8 cellular contexts compared by ENCODE assay signal in the genomic region with DNA sequence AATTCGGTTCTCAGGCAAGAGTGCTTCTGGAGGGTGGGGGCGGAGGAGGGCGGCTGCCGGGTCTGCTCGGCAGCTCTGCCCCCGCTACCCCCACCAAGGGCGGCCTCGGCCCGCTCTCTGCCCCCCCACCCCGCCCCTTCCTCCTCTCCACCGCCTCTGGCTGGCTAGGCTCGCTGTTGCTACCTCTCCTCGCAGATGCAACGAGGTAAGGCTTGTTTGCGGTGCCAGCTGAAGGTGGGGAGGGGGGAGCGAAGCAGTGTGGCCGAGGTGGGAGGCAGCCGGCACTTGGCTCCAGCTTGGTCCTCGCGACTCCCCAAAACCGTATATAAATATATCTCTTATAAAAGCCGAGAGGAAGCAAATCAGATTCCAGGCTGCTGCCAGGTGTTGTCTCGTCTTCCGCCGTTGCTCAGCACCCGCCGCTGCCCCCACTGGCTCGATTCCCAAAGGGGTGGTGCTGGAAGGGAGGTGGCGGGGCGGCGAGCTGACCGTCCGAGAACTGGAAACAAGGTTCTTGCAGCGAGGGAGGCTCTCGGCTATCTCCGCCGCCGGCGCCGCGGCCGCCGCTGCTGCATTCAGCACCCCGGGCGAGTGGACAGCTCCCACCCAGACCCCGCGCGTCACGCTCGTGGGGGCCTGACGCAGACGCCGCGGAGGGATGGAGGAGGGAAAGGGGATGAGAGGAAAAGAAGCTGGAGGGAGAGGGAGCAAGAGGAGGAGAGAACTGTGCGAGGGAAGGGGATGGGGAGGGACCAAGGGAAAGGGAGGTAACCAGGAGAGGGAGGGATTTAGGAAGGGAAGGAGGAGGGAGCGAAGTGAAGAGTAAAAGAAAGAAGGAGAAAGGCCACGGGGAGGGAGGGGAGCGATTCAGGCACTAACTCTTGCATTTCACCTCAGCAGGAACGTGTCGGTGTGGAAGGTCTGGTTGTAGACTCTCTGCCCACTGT. TPM values are rescaled to one million over a fixed set of nuclear protein-coding genes. Genes with fewer than 3 reads are reported as not detected.
A peak's percentile ranks its signal among the peaks of the same experiment; 100 is the strongest.
DNase-seq lines count a peak whose midpoint lies in the region; ATAC-seq lines count a peak whose summit lies in the region.

A gene with protein sequence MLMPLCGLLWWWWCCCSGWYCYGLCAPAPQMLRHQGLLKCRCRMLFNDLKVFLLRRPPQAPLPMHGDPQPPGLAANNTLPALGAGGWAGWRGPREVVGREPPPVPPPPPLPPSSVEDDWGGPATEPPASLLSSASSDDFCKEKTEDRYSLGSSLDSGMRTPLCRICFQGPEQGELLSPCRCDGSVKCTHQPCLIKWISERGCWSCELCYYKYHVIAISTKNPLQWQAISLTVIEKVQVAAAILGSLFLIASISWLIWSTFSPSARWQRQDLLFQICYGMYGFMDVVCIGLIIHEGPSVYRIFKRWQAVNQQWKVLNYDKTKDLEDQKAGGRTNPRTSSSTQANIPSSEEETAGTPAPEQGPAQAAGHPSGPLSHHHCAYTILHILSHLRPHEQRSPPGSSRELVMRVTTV (minus strand): TSS at position 728 of the 947 bp plus-strand sequence. CDS start 2,223 bp downstream, outside the sequence.

- H3K4me1 Mint-ChIP-seq in CD4-positive, alpha-beta memory T cell: peaks cover 9 to 30% (median 15%) of the 10 kb centered on the region in 4 donors
- H3K4me1 Mint-ChIP-seq in activated naive CD8-positive, alpha-beta T cell treated with anti-CD3 and anti-CD28 coated beads for 36 hours: peaks cover 12% of the 10 kb centered on the region

- peaks cover 17% of the 10 kb centered on the region for H3K4me1 ChIP-seq in CD4-positive, alpha-beta memory T cell (ENCODE audit: insufficient read depth, low read length)
- peaks cover 14% of the 10 kb centered on the region; the same call in 1 of the 2 replicates for H3K4me1 ChIP-seq in HUES6 (ENCODE audit: control insufficient read depth, insufficient read depth, low read length)

- DNase-seq in CD4-positive, alpha-beta memory T cell: peak; percentile 54 to 68 (median 63)
- DNase-seq in SK-N-DZ (ENCODE audit: low spot score) (peak; percentile 65), glomerular visceral epithelial cell (ENCODE audit: extremely low spot score) (peak; percentile 92), nucleus accumbens (lab: John Stamatoyannopoulos, UW) (peak in 54 of 56 donors; percentile 5 to 82 (median 48)), superior temporal gyrus (ENCODE audit: extremely low spot score) (peak; percentile 61)
- DNase-seq in activated naive CD8-positive, alpha-beta T cell treated with anti-CD3 and anti-CD28 coated beads for 36 hours: peak; percentile 70

- H3K9ac ChIP-seq in HUES6 (ENCODE audit: low read length): no peak within 1 kb of the TSS

- intact Hi-C loops in CD4-positive, alpha-beta memory T cell (cut with micrococcal nuclease): loop anchor here (2.0 kb wide), 1 partner anchor 41 kb away; a partner anchor contains a TSS

- no peak within 1 kb of the TSS for H3K27ac ChIP-seq in CD4-positive, alpha-beta memory T cell (ENCODE audit: low read depth, low read length)
- no peak within 1 kb of the TSS for H3K27ac ChIP-seq in HUES6 (ENCODE audit: low read depth, low read length)

- no peak for ATAC-seq in HG03432 (IDR thresholded peaks at IDR 0.05; ENCODE audit: unreplicated experiment)

- H3K36me3 ChIP-seq in CD4-positive, alpha-beta memory T cell (ENCODE audit: insufficient read depth, low read length): no peaks in the 10 kb centered on the region
- H3K36me3 ChIP-seq in HUES6 (ENCODE audit: control insufficient read depth, insufficient read depth, low read length): no peaks in the 10 kb centered on the region

- H3K9me3 ChIP-seq in CD4-positive, alpha-beta memory T cell (ENCODE audit: control insufficient read depth in 1 of 2, low read length in 2 of 2): no peaks in the 10 kb centered on the region
- H3K9me3 ChIP-seq in HUES6 (ENCODE audit: control insufficient read depth, insufficient read depth, low read depth, low read length): no peaks in the 10 kb centered on the region

- POLR2A ChIA-PET in CD4-positive, alpha-beta memory T cell (lab: Charles Lee; ENCODE audit: partially characterized antibody): interaction anchor here (0.6 to 1.2 kb wide), 2 partner anchors 19 to 40 kb away, joined by 3 to 6 read pairs; no protein-coding TSS in a partner anchor

- H3K27me3 ChIP-seq in CD4-positive, alpha-beta memory T cell (ENCODE audit: insufficient read depth, low read length): peaks cover 25% of the 10 kb centered on the region
- peaks cover 65% of the 10 kb centered on the region for H3K27me3 ChIP-seq in HUES6 (ENCODE audit: control insufficient read depth, insufficient read depth, low read length)

- CTCF ChIA-PET in CD4-positive, alpha-beta memory T cell (lab: Charles Lee; ENCODE audit: partially characterized antibody): interaction anchor here (1.0 to 1.7 kb wide), 2 partner anchors 32 to 149 kb away, joined by 6 read pairs; no protein-coding TSS in a partner anchor

- peaks cover 0 to 6% (median 0%) of the 10 kb centered on the region in 8 donors for H3K9me3 Mint-ChIP-seq in CD4-positive, alpha-beta memory T cell
- peaks cover 1% of the 10 kb centered on the region for H3K9me3 Mint-ChIP-seq in activated naive CD8-positive, alpha-beta T cell treated with anti-CD3 and anti-CD28 coated beads for 36 hours

- peaks cover 41 to 49% of the 10 kb centered on the region in 2 donors for H3K27me3 Mint-ChIP-seq in CD4-positive, alpha-beta memory T cell
- H3K27me3 Mint-ChIP-seq in activated naive CD8-positive, alpha-beta T cell treated with anti-CD3 and anti-CD28 coated beads for 36 hours: peaks cover 60% of the 10 kb centered on the region

- peak within 1 kb of the TSS in 1 of 7 donors; percentile 57 for H3K27ac Mint-ChIP-seq in CD4-positive, alpha-beta memory T cell
- no peak within 1 kb of the TSS for H3K27ac Mint-ChIP-seq in activated naive CD8-positive, alpha-beta T cell treated with anti-CD3 and anti-CD28 coated beads for 36 hours

- peaks cover 0 to 6% of the 10 kb centered on the region in 2 donors for H3K36me3 Mint-ChIP-seq in CD4-positive, alpha-beta memory T cell
- H3K36me3 Mint-ChIP-seq in activated naive CD8-positive, alpha-beta T cell treated with anti-CD3 and anti-CD28 coated beads for 36 hours: no peaks in the 10 kb centered on the region

- H3K4me3 Mint-ChIP-seq in CD4-positive, alpha-beta memory T cell: peak within 1 kb of the TSS; percentile 36 to 72 (median 66)
- no peak within 1 kb of the TSS for H3K4me3 Mint-ChIP-seq in activated naive CD8-positive, alpha-beta T cell treated with anti-CD3 and anti-CD28 coated beads for 36 hours

- no peak within 1 kb of the TSS for H3K4me3 ChIP-seq in CD4-positive, alpha-beta memory T cell (ENCODE audit: low read length in 2 of 2)
- H3K4me3 ChIP-seq in HUES6 (ENCODE audit: low read depth, low read length): peak within 1 kb of the TSS; percentile 62

RNA-seq across cellular contexts. Expression of the gene that starts here (rescaled TPM):
- not detected for total RNA-seq in CD4-positive, alpha-beta memory T cell
- polyA plus RNA-seq in CD4-positive, alpha-beta memory T cell: not detected
- polyA plus RNA-seq in SK-N-DZ (2014; cell fraction: cytosol; rRNA removed): 2.4 and 2.6 TPM in 2 replicates
- 0.65 and 1.0 TPM in 2 replicates for polyA plus RNA-seq in SK-N-DZ (2014; cell fraction: nucleus; rRNA removed)
- total RNA-seq in activated naive CD8-positive, alpha-beta T cell treated with anti-CD3 and anti-CD28 coated beads for 36 hours: not detected

Comparison
In these comparisons a context has a peak if more than half of its experiments do, and no peak if none do; other contexts are left out.
1. Peak in DNase-seq in CD4-positive, alpha-beta memory T cell; RNA of the gene not detected or under 1 TPM.
2. Peak in DNase-seq in activated naive CD8-positive, alpha-beta T cell treated with anti-CD3 and anti-CD28 coated beads for 36 hours; RNA of the gene not detected or under 1 TPM.